Comparison of ENCODE assay signal across 7 cellular contexts in genomic region chr20:4720121-4720976, GRCh38. TPM values are rescaled to one million over a fixed set of nuclear protein-coding genes. Genes with fewer than 3 reads are reported as not detected.
DNase-seq lines count a peak whose midpoint lies in the region; ATAC-seq, FAIRE-seq and TF ChIP-seq lines count a peak whose summit lies in the region.

No MANE protein-coding gene starts in this region.

- peak overlapping the region; percentile 91 for H3K27ac Mint-ChIP-seq in astrocyte (ENCODE audit: unreplicated experiment)

- intact Hi-C loops in gastrocnemius medialis (cut with DNase I; ENCODE audit: low total_unique reads) = loop anchor here (1.0 to 2.0 kb wide), 2 partner anchors 106 to 113 kb away; no protein-coding TSS in a partner anchor

- peak; percentile 79 for DNase-seq in GM12892 (ENCODE audit: insufficient read length)
- DNase-seq in NCI-H1092 (lab: John Stamatoyannopoulos, UW) = peak; percentile 47
- peak; percentile 60 for DNase-seq in T-helper 9 cell
- peak; percentile 46 for DNase-seq in astrocyte (ENCODE audit: low read depth)
- DNase-seq in hepatocyte (ENCODE audit: low spot score) = peak; percentile 87
- peak; percentile 45 to 61 for DNase-seq in gastrocnemius medialis

- no peak overlapping the region for H3K4me3 ChIP-seq in astrocyte (ENCODE audit: insufficient read depth, low read depth, low read length)
- H3K4me3 ChIP-seq in hepatocyte = no peak overlapping the region
- peak overlapping the region in 1 of 4 donors; percentile 3 for H3K4me3 ChIP-seq in gastrocnemius medialis

- in situ Hi-C loops in gastrocnemius medialis (cut with MboI; ENCODE audit: low sequenced_read_pairs in 4 of 4) = no loop called here

- H3K36me3 Mint-ChIP-seq in astrocyte (ENCODE audit: low read depth, unreplicated experiment) = no peaks in the 10 kb centered on the region

- TF ChIP-seq CTCF in astrocyte (IDR thresholded peaks at IDR 0.05; ENCODE audit: insufficient read depth, low read depth, low read length) (peak; percentile 72), hepatocyte (IDR thresholded peaks at IDR 0.05; ENCODE audit: poor library complexity) (peak; percentile 90), gastrocnemius medialis (IDR thresholded peaks at IDR 0.05 in 4 of 5, conservative IDR thresholded peaks at IDR 0.05 in 1 of 5) (peak; percentile 68 to 77 (median 73))

- H3K27me3 Mint-ChIP-seq in astrocyte (ENCODE audit: low read depth, unreplicated experiment) = peaks cover 21% of the 10 kb centered on the region

- H3K4me1 Mint-ChIP-seq in astrocyte (ENCODE audit: low read depth, unreplicated experiment) = peaks cover 8% of the 10 kb centered on the region

- peak overlapping the region; percentile 35 for H3K27ac ChIP-seq in astrocyte (ENCODE audit: low read depth, low read length)
- H3K27ac ChIP-seq in hepatocyte = peak overlapping the region; percentile 73
- H3K27ac ChIP-seq in gastrocnemius medialis = peak overlapping the region in 1 of 4 donors; percentile 6

- H2AFZ ChIP-seq in astrocyte (ENCODE audit: low read depth, low read length) = peak overlapping the region; percentile 76
- peak overlapping the region; percentile 36 for H2AFZ ChIP-seq in hepatocyte

- ATAC-seq in HG02623 (IDR thresholded peaks at IDR 0.05; ENCODE audit: unreplicated experiment) = peak; percentile 82
- peak; percentile 79 to 85 for ATAC-seq in gastrocnemius medialis

- H3K9me3 ChIP-seq in astrocyte (ENCODE audit: insufficient read depth, low read depth, low read length) (no peaks in the 10 kb centered on the region), hepatocyte (ENCODE audit: low read depth) (no peaks in the 10 kb centered on the region), gastrocnemius medialis (no peaks in the 10 kb centered on the region)

- H3K4me1 ChIP-seq in astrocyte (ENCODE audit: insufficient read depth, low read length) = peaks cover 3% of the 10 kb centered on the region
- peaks cover 6% of the 10 kb centered on the region for H3K4me1 ChIP-seq in hepatocyte (ENCODE audit: insufficient read depth)
- H3K4me1 ChIP-seq in gastrocnemius medialis = peaks cover 0 to 7% of the 10 kb centered on the region in 2 donors

- FAIRE-seq in GM12892 (lab: Jason Lieb, UNC) (peak; percentile 86), astrocyte (lab: Jason Lieb, UNC) (peak; percentile 65)

- H3K9ac ChIP-seq in astrocyte (ENCODE audit: low read length) = peak overlapping the region; percentile 52

- H3K9me3 Mint-ChIP-seq in astrocyte (ENCODE audit: unreplicated experiment) = peaks cover 2% of the 10 kb centered on the region

- H3K4me3 Mint-ChIP-seq in astrocyte (ENCODE audit: unreplicated experiment) = no peak overlapping the region

- TF ChIP-seq POLR2A in GM12892 (IDR thresholded peaks at IDR 0.05; ENCODE audit: low read depth, low read length) (no peak), gastrocnemius medialis (IDR thresholded peaks at IDR 0.05) (no peak)

- WGBS in hepatocyte (ENCODE audit: low lambda C conversion rate, missing lambda C conversion rate) = 15% methylated on average over 15 of the region's 15 CpGs

- no peaks in the 10 kb centered on the region for H3K79me2 ChIP-seq in astrocyte (ENCODE audit: insufficient read depth, low read length)
- H3K79me2 ChIP-seq in hepatocyte = no peaks in the 10 kb centered on the region

- H4K20me1 ChIP-seq in astrocyte (ENCODE audit: insufficient read depth, low read length) (no peaks in the 10 kb centered on the region), hepatocyte (ENCODE audit: insufficient read depth, poor library complexity, severe bottlenecking) (no peaks in the 10 kb centered on the region)

- H3K27me3 ChIP-seq in astrocyte (ENCODE audit: insufficient read depth, low read length) (peaks cover 17% of the 10 kb centered on the region), hepatocyte (peaks cover 4% of the 10 kb centered on the region), gastrocnemius medialis (no peaks in the 10 kb centered on the region)

- no peaks in the 10 kb centered on the region for H3K9me2 ChIP-seq in hepatocyte (replicated peaks; ENCODE audit: insufficient read depth)

- H3K36me3 ChIP-seq in astrocyte (ENCODE audit: insufficient read depth, low read length) (no peaks in the 10 kb centered on the region), hepatocyte (replicated peaks; ENCODE audit: insufficient read depth, low read depth) (no peaks in the 10 kb centered on the region), gastrocnemius medialis (no peaks in the 10 kb centered on the region)

- H3K4me2 ChIP-seq in astrocyte (ENCODE audit: low read length) (peak overlapping the region; percentile 30), hepatocyte (peak overlapping the region; percentile 43)

RNA-seq across cellular contexts. Expression of gene PRND, which starts 1.4 kb away (rescaled TPM):
- not detected for polyA plus RNA-seq in GM12892 (2012; ENCODE audit: missing spikeins)
- total RNA-seq in astrocyte (not detected in 2 replicates), hepatocyte (0.16 and 0.70 TPM in 2 replicates), gastrocnemius medialis (not detected)
- polyA plus RNA-seq in hepatocyte = 0.34 TPM in 1 of 2 replicates, not detected in the other

RNA-seq across cellular contexts. Expression of gene PRNP, which starts 34.1 kb away (rescaled TPM):
- 7.3 TPM for polyA plus RNA-seq in GM12892 (2012; ENCODE audit: missing spikeins)
- total RNA-seq in astrocyte = 108 and 117 TPM in 2 replicates
- 109 and 127 TPM in 2 replicates for total RNA-seq in hepatocyte
- polyA plus RNA-seq in hepatocyte = 134 and 136 TPM in 2 replicates
- total RNA-seq in gastrocnemius medialis = 10 to 100 TPM; 34.7 to 75.0 (median 54.9) TPM
